ENCODE assay signal across 8 cellular contexts in genomic region chr1:169892819-169893644, GRCh38. TPM values are rescaled to one million over a fixed set of nuclear protein-coding genes. Genes with fewer than 3 reads are reported as not detected.
A peak's percentile ranks its signal among the peaks of the same experiment; 100 is the strongest.
DNase-seq lines count a peak whose midpoint lies in the region; ATAC-seq and TF ChIP-seq lines count a peak whose summit lies in the region.

No MANE protein-coding gene starts in this region.

- H3K4me1 Mint-ChIP-seq in effector memory CD8-positive, alpha-beta T cell (ENCODE audit: low read depth in 2 of 2) = peaks cover 32 to 36% of the 10 kb centered on the region in 2 donors
- peaks cover 41% of the 10 kb centered on the region for H3K4me1 Mint-ChIP-seq in mesothelial cell of epicardium

- H3K36me3 Mint-ChIP-seq in effector memory CD8-positive, alpha-beta T cell (ENCODE audit: insufficient read depth) = peaks cover 18% of the 10 kb centered on the region
- no peaks in the 10 kb centered on the region for H3K36me3 Mint-ChIP-seq in mesothelial cell of epicardium

- TF ChIP-seq CTCF in mesothelial cell of epicardium (IDR thresholded peaks at IDR 0.05; ENCODE audit: unreplicated experiment) = no peak

- peak overlapping the region; percentile 84 for H3K4me3 ChIP-seq in SK-N-MC

- H3K9me3 ChIP-seq in SK-N-MC (ENCODE audit: low read depth, low read length) = no peaks in the 10 kb centered on the region

- ATAC-seq in HG03108 (IDR thresholded peaks at IDR 0.05; ENCODE audit: unreplicated experiment) = peak; percentile 4
- ATAC-seq in effector memory CD8-positive, alpha-beta T cell (replicated peaks) = no peak

- H3K4me3 Mint-ChIP-seq in effector memory CD8-positive, alpha-beta T cell = peak overlapping the region; percentile 87 to 89
- H3K4me3 Mint-ChIP-seq in mesothelial cell of epicardium = peak overlapping the region; percentile 84

- H3K27ac ChIP-seq in SK-N-MC = no peak overlapping the region
- peak overlapping the region; percentile 95 for H3K27ac ChIP-seq in temporal lobe (ENCODE audit: low read depth, low read length)

- no peaks in the 10 kb centered on the region for H3K36me3 ChIP-seq in SK-N-MC (ENCODE audit: insufficient read depth, low read length)

- no peaks in the 10 kb centered on the region for H3K9me3 Mint-ChIP-seq in effector memory CD8-positive, alpha-beta T cell
- H3K9me3 Mint-ChIP-seq in mesothelial cell of epicardium = no peaks in the 10 kb centered on the region

- DNase-seq in activated gamma-delta T cell treated with Interleukin-2 at 50 U/mL for 16 hours = peak; percentile 14
- no peak for DNase-seq in activated gamma-delta T cell (lab: John Stamatoyannopoulos, UW)
- DNase-seq in SK-N-MC (ENCODE audit: low read depth, low spot score) = no peak
- peak in 1 of 3 experiments; percentile 4 for DNase-seq in effector memory CD8-positive, alpha-beta T cell
- no peak for DNase-seq in mesothelial cell of epicardium (ENCODE audit: low spot score in 2 of 2, unreplicated experiment in 2 of 2)
- DNase-seq in OCI-M2 (lab: John Stamatoyannopoulos, UW; ENCODE audit: unreplicated experiment) = no peak

- H3K9ac ChIP-seq in SK-N-MC (ENCODE audit: insufficient read length) = peak overlapping the region; percentile 92

- peak overlapping the region; percentile 100 for H3K27ac Mint-ChIP-seq in effector memory CD8-positive, alpha-beta T cell
- peak overlapping the region; percentile 92 for H3K27ac Mint-ChIP-seq in mesothelial cell of epicardium

- peaks cover 0 to 4% of the 10 kb centered on the region in 2 donors for H3K27me3 Mint-ChIP-seq in effector memory CD8-positive, alpha-beta T cell
- H3K27me3 Mint-ChIP-seq in mesothelial cell of epicardium (ENCODE audit: low read depth) = peaks cover 13% of the 10 kb centered on the region

RNA-seq across cellular contexts. Expression of gene SCYL3, which starts 0.7 kb away (rescaled TPM):
- total RNA-seq in mesothelial cell of epicardium = 10.2 to 11.8 TPM (median 10.8 TPM) in 3 replicates
- total RNA-seq in temporal lobe = 8.6 TPM
